Comparison of ENCODE assay signal across 1 cellular context in genomic region chr6:111038534-111039252, GRCh38.
TF ChIP-seq lines count a peak whose summit lies in the region.

No MANE protein-coding gene starts in this region.

TF ChIP-seq in HepG2, 621 proteins besides CTCF, POLR2A, EP300 and RAD21:
- TF ChIP-seq ZNF879 (CRISPR knock-in tag; IDR thresholded peaks at IDR 0.05) = no peak
- TF ChIP-seq NFKB2 (CRISPR knock-in tag; IDR thresholded peaks at IDR 0.05; ENCODE audit: borderline replicate concordance) = no peak
- TF ChIP-seq RELA (CRISPR knock-in tag; IDR thresholded peaks at IDR 0.05) = no peak
- no peak for TF ChIP-seq ZNF691 (CRISPR knock-in tag; IDR thresholded peaks at IDR 0.05; ENCODE audit: borderline replicate concordance, low read depth)
- TF ChIP-seq ZNF180 (CRISPR knock-in tag; IDR thresholded peaks at IDR 0.05; ENCODE audit: borderline replicate concordance, low read depth) = no peak
